1 cellular context compared by ENCODE assay signal in the genomic region with DNA sequence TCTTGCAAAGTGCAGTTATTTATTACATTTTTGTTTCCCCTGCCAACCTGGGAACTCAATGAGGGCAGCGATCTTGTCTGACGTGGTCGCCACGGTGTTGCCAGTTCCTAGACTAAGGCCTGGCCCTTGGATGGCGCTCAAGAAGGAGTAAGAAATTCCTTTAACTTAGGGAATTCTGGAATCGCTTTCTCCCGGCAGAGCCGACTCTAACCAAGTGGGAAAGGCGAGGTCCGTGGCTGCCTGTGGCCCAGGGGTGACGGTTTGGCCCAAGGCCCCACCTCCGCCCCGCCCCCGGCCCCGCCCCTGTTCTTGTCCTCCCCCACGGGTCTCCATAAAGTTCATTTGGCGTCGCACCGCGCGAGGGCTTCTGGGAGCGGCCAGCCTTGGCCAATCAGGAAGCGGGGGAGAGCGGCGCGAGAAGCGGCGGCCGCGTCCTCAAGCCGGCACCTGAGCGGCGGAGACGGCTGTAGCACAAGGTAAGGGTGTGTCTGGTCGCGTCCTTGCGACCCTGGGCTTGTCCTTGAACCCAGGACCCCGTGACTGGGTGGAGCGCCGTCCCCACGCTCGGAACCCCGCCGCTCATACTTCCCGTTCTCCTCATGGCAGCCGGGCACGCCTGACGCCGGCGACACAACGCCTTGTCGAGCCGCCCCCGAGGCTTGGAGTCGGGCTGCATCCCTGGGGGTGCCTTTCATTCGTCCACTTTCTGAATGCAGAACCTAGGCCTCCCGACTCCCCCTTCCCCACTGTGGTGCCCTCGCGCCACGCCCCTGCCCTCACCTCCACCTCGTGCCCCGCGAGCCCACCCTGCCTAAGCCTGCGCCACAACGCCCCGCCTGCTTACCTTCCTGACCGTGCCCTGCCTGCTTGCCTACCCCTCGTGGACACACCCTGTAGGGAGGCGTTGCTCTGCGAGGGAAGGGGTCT.
A peak's percentile ranks its signal among the peaks of the same experiment; 100 is the strongest.
TF ChIP-seq lines count a peak whose summit lies in the region.

NUP93 (plus strand) TSS at position 394 of the 927 bp plus-strand sequence. CDS start 18,119 bp downstream, outside the sequence.

TF ChIP-seq in GM23338, 12 proteins besides CTCF, POLR2A, EP300 and RAD21 (continued from another document):
- TF ChIP-seq, protein P1, sequence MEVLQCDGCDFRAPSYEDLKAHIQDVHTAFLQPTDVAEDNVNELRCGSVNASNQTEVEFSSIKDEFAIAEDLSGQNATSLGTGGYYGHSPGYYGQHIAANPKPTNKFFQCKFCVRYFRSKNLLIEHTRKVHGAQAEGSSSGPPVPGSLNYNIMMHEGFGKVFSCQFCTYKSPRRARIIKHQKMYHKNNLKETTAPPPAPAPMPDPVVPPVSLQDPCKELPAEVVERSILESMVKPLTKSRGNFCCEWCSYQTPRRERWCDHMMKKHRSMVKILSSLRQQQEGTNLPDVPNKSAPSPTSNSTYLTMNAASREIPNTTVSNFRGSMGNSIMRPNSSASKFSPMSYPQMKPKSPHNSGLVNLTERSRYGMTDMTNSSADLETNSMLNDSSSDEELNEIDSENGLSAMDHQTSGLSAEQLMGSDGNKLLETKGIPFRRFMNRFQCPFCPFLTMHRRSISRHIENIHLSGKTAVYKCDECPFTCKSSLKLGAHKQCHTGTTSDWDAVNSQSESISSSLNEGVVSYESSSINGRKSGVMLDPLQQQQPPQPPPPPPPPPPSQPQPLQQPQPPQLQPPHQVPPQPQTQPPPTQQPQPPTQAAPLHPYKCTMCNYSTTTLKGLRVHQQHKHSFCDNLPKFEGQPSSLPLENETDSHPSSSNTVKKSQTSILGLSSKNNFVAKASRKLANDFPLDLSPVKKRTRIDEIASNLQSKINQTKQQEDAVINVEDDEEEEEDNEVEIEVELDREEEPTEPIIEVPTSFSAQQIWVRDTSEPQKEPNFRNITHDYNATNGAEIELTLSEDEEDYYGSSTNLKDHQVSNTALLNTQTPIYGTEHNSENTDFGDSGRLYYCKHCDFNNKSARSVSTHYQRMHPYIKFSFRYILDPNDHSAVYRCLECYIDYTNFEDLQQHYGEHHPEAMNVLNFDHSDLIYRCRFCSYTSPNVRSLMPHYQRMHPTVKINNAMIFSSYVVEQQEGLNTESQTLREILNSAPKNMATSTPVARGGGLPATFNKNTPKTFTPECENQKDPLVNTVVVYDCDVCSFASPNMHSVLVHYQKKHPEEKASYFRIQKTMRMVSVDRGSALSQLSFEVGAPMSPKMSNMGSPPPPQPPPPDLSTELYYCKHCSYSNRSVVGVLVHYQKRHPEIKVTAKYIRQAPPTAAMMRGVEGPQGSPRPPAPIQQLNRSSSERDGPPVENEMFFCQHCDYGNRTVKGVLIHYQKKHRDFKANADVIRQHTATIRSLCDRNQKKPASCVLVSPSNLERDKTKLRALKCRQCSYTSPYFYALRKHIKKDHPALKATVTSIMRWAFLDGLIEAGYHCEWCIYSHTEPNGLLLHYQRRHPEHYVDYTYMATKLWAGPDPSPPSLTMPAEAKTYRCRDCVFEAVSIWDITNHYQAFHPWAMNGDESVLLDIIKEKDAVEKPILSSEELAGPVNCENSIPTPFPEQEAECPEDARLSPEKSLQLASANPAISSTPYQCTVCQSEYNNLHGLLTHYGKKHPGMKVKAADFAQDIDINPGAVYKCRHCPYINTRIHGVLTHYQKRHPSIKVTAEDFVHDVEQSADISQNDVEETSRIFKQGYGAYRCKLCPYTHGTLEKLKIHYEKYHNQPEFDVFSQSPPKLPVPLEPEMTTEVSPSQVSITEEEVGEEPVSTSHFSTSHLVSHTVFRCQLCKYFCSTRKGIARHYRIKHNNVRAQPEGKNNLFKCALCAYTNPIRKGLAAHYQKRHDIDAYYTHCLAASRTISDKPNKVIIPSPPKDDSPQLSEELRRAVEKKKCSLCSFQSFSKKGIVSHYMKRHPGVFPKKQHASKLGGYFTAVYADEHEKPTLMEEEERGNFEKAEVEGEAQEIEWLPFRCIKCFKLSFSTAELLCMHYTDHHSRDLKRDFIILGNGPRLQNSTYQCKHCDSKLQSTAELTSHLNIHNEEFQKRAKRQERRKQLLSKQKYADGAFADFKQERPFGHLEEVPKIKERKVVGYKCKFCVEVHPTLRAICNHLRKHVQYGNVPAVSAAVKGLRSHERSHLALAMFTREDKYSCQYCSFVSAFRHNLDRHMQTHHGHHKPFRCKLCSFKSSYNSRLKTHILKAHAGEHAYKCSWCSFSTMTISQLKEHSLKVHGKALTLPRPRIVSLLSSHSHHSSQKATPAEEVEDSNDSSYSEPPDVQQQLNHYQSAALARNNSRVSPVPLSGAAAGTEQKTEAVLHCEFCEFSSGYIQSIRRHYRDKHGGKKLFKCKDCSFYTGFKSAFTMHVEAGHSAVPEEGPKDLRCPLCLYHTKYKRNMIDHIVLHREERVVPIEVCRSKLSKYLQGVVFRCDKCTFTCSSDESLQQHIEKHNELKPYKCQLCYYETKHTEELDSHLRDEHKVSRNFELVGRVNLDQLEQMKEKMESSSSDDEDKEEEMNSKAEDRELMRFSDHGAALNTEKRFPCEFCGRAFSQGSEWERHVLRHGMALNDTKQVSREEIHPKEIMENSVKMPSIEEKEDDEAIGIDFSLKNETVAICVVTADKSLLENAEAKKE (CRISPR knock-in tag; IDR thresholded peaks at IDR 0.05) = no peak
- peak; percentile 75 for TF ChIP-seq CREB1 (CRISPR knock-in tag; IDR thresholded peaks at IDR 0.05; ENCODE audit: low read depth)
- no peak for TF ChIP-seq REST (IDR thresholded peaks at IDR 0.05; ENCODE audit: unreplicated experiment)
- TF ChIP-seq STAT1 (IDR thresholded peaks at IDR 0.05; ENCODE audit: unreplicated experiment) = no peak
- TF ChIP-seq ZNF114 (CRISPR knock-in tag; IDR thresholded peaks at IDR 0.05) = no peak
- TF ChIP-seq POLR2AphosphoS5 (IDR thresholded peaks at IDR 0.05; ENCODE audit: low read depth) = peak; percentile 83
- TF ChIP-seq, protein P2, sequence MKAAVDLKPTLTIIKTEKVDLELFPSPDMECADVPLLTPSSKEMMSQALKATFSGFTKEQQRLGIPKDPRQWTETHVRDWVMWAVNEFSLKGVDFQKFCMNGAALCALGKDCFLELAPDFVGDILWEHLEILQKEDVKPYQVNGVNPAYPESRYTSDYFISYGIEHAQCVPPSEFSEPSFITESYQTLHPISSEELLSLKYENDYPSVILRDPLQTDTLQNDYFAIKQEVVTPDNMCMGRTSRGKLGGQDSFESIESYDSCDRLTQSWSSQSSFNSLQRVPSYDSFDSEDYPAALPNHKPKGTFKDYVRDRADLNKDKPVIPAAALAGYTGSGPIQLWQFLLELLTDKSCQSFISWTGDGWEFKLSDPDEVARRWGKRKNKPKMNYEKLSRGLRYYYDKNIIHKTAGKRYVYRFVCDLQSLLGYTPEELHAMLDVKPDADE (IDR thresholded peaks at IDR 0.05) = 0 out of 2 replicates have a peak, but pooled peaks have one; percentile 37
- no peak for TF ChIP-seq JUNB (IDR thresholded peaks at IDR 0.05; ENCODE audit: unreplicated experiment)
TF ChIP-seq in GM23338: peak in this region for 3.
